ENCODE assay signal across 1 cellular context in the genomic region with DNA sequence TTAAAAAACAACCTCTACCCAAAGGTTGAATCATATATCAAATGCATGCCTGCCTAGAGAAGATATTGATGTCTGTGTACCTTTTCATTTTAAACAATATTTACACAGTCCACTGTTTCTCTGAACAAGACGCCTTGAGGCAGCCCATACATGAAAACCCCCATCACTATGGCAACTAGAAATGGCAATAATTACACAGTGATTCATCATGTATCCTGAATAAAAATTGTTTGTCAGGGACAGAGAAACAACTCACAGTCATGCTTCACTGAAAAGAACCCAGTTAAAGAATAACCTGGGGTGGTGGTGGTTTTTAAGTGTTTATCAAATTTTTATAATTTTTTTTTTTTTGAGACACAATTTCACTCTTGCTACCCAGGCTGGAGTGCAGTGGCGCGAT.
TF ChIP-seq lines count a peak whose summit lies in the region.

No MANE protein-coding gene starts in this region.

TF ChIP-seq in HEK293, 187 proteins besides CTCF, POLR2A, EP300 and RAD21 (continued from another document):
- TF ChIP-seq, protein P1, sequence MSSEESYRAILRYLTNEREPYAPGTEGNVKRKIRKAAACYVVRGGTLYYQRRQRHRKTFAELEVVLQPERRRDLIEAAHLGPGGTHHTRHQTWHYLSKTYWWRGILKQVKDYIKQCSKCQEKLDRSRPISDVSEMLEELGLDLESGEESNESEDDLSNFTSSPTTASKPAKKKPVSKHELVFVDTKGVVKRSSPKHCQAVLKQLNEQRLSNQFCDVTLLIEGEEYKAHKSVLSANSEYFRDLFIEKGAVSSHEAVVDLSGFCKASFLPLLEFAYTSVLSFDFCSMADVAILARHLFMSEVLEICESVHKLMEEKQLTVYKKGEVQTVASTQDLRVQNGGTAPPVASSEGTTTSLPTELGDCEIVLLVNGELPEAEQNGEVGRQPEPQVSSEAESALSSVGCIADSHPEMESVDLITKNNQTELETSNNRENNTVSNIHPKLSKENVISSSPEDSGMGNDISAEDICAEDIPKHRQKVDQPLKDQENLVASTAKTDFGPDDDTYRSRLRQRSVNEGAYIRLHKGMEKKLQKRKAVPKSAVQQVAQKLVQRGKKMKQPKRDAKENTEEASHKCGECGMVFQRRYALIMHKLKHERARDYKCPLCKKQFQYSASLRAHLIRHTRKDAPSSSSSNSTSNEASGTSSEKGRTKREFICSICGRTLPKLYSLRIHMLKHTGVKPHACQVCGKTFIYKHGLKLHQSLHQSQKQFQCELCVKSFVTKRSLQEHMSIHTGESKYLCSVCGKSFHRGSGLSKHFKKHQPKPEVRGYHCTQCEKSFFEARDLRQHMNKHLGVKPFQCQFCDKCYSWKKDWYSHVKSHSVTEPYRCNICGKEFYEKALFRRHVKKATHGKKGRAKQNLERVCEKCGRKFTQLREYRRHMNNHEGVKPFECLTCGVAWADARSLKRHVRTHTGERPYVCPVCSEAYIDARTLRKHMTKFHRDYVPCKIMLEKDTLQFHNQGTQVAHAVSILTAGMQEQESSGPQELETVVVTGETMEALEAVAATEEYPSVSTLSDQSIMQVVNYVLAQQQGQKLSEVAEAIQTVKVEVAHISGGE (tag by site-specific recombination; conservative IDR thresholded peaks at IDR 0.05; ENCODE audit: low read depth) = no peak
- TF ChIP-seq, protein P2, sequence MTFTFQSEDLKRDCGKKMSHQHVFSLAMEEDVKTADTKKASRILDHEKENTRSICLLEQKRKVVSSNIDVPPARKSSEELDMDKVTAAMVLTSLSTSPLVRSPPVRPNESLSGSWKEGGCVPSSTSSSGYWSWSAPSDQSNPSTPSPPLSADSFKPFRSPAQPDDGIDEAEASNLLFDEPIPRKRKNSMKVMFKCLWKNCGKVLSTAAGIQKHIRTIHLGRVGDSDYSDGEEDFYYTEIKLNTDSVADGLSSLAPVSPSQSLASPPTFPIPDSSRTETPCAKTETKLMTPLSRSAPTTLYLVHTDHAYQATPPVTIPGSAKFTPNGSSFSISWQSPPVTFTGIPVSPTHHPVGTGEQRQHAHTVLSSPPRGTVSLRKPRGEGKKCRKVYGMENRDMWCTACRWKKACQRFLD (tag by site-specific recombination; IDR thresholded peaks at IDR 0.05) = no peak
